Comparison of ENCODE assay signal across 1 cellular context in genomic region chr1:203527013-203527412, GRCh38.
A peak's percentile ranks its signal among the peaks of the same experiment; 100 is the strongest.
TF ChIP-seq lines count a peak whose summit lies in the region.

No MANE protein-coding gene starts in this region.

TF ChIP-seq in HepG2, 621 proteins besides CTCF, POLR2A, EP300 and RAD21:
- no peak for TF ChIP-seq IKZF5 (CRISPR knock-in tag; IDR thresholded peaks at IDR 0.05)
- TF ChIP-seq ZNF652 (CRISPR knock-in tag; IDR thresholded peaks at IDR 0.05; ENCODE audit: borderline replicate concordance, low read depth): no peak
- TF ChIP-seq PBX2 (CRISPR knock-in tag; IDR thresholded peaks at IDR 0.05): no peak
- TF ChIP-seq ZNF672 (CRISPR knock-in tag; IDR thresholded peaks at IDR 0.05): no peak
- 0 out of 2 replicates have a peak, but pooled peaks have one; percentile 44 for TF ChIP-seq NBN (conservative IDR thresholded peaks at IDR 0.05)
- TF ChIP-seq ZNF251 (CRISPR knock-in tag; IDR thresholded peaks at IDR 0.05): no peak
- TF ChIP-seq ZSCAN22 (CRISPR knock-in tag; IDR thresholded peaks at IDR 0.05): no peak
- TF ChIP-seq TRAFD1 (CRISPR knock-in tag; IDR thresholded peaks at IDR 0.05; ENCODE audit: borderline replicate concordance): no peak
- no peak for TF ChIP-seq TEAD2 (CRISPR knock-in tag; IDR thresholded peaks at IDR 0.05)
- TF ChIP-seq PAXIP1 (CRISPR knock-in tag; conservative IDR thresholded peaks at IDR 0.05): no peak
- TF ChIP-seq TCF7 (IDR thresholded peaks at IDR 0.05; ENCODE audit: low read depth): no peak
- TF ChIP-seq PHF21A (CRISPR knock-in tag; IDR thresholded peaks at IDR 0.05): no peak
- 0 out of 2 replicates have a peak, but pooled peaks have one; percentile 42 for TF ChIP-seq ZNF646 (CRISPR knock-in tag; IDR thresholded peaks at IDR 0.05)
- TF ChIP-seq NKX3-1 (CRISPR knock-in tag; IDR thresholded peaks at IDR 0.05): no peak
- TF ChIP-seq MZF1 (CRISPR knock-in tag; IDR thresholded peaks at IDR 0.05; ENCODE audit: borderline replicate concordance): no peak
- TF ChIP-seq SSRP1 (CRISPR knock-in tag; IDR thresholded peaks at IDR 0.05): no peak
- no peak for TF ChIP-seq HMGA1 (CRISPR knock-in tag; conservative IDR thresholded peaks at IDR 0.05)
- TF ChIP-seq ZNF605 (CRISPR knock-in tag; IDR thresholded peaks at IDR 0.05): no peak
- TF ChIP-seq MIXL1 (CRISPR knock-in tag; IDR thresholded peaks at IDR 0.05): no peak
- TF ChIP-seq MIER3 (CRISPR knock-in tag; IDR thresholded peaks at IDR 0.05; ENCODE audit: borderline replicate concordance): no peak
- 0 out of 2 replicates have a peak, but pooled peaks have one; percentile 12 for TF ChIP-seq TRIM22 (IDR thresholded peaks at IDR 0.05)
- TF ChIP-seq ZNF407 (CRISPR knock-in tag; IDR thresholded peaks at IDR 0.05; ENCODE audit: not compliant biosample characterization): no peak
- no peak for TF ChIP-seq PREB (CRISPR knock-in tag; IDR thresholded peaks at IDR 0.05)
- no peak for TF ChIP-seq IRX3 (CRISPR knock-in tag; IDR thresholded peaks at IDR 0.05; ENCODE audit: borderline replicate concordance, low read depth)
- TF ChIP-seq ATF7 (IDR thresholded peaks at IDR 0.05): 0 out of 2 replicates have a peak, but pooled peaks have one; percentile 4
- TF ChIP-seq ATF7 (CRISPR knock-in tag; IDR thresholded peaks at IDR 0.05): no peak
- no peak for TF ChIP-seq HOXA5 (CRISPR knock-in tag; IDR thresholded peaks at IDR 0.05)
- TF ChIP-seq ZNF589 (CRISPR knock-in tag; conservative IDR thresholded peaks at IDR 0.05): no peak
- no peak for TF ChIP-seq CBX5 (CRISPR knock-in tag; IDR thresholded peaks at IDR 0.05; ENCODE audit: borderline replicate concordance)
- TF ChIP-seq CBX1 (IDR thresholded peaks at IDR 0.05; ENCODE audit: low read depth): no peak
TF ChIP-seq in HepG2: peak in this region for 4.
